ENCODE assay signal across 2 cellular contexts in genomic region chr16:2767140-2767731, GRCh38.
TF ChIP-seq lines count a peak whose summit lies in the region.

No MANE protein-coding gene starts in this region.

TF ChIP-seq in GM12891, 5 proteins besides CTCF, POLR2A, EP300 and RAD21:
- TF ChIP-seq TAF1 (IDR thresholded peaks at IDR 0.05; ENCODE audit: low read depth, low read length) (no peak), POLR2AphosphoS5 (IDR thresholded peaks at IDR 0.05; ENCODE audit: low read depth, low read length) (no peak)
TF ChIP-seq in GM12891: peak in this region for 0.

TF ChIP-seq in K562, 482 proteins besides CTCF, POLR2A, EP300 and RAD21:
- TF ChIP-seq CHD1 (IDR thresholded peaks at IDR 0.05; ENCODE audit: low read length) (no peak), RFX7 (CRISPR knock-in tag; IDR thresholded peaks at IDR 0.05) (no peak), MEF2D (tag; conservative IDR thresholded peaks at IDR 0.05; ENCODE audit: low read depth) (no peak), POLR2G (IDR thresholded peaks at IDR 0.05; ENCODE audit: low read depth, low read length) (peak; percentile 71), SNIP1 (IDR thresholded peaks at IDR 0.05; ENCODE audit: low read depth) (no peak), ILF3 (IDR thresholded peaks at IDR 0.05; ENCODE audit: borderline replicate concordance) (no peak), POLR2AphosphoS2 (IDR thresholded peaks at IDR 0.05; ENCODE audit: low read length) (no peak), TAF7 (tag; IDR thresholded peaks at IDR 0.05) (no peak), BRF1 (IDR thresholded peaks at IDR 0.05; ENCODE audit: borderline replicate concordance, extremely low read depth, insufficient read length) (no peak), SAFB (IDR thresholded peaks at IDR 0.05; ENCODE audit: borderline replicate concordance, low read depth, low read length) (peak; percentile 13; the same call in 1 of the 2 replicates), C11orf30 (IDR thresholded peaks at IDR 0.05; ENCODE audit: low read depth) (no peak), SMARCA5 (IDR thresholded peaks at IDR 0.05) (no peak), ZC3H4 (CRISPR knock-in tag; IDR thresholded peaks at IDR 0.05; ENCODE audit: borderline replicate concordance) (no peak), PYGO2 (tag; IDR thresholded peaks at IDR 0.05) (no peak), USF2 (CRISPR knock-in tag; IDR thresholded peaks at IDR 0.05) (no peak), HMG20A (CRISPR knock-in tag; conservative IDR thresholded peaks at IDR 0.05) (no peak), SRF (CRISPR knock-in tag; IDR thresholded peaks at IDR 0.05) (no peak), STAG1 (CRISPR knock-in tag; IDR thresholded peaks at IDR 0.05; ENCODE audit: borderline replicate concordance) (no peak), RBM22 (IDR thresholded peaks at IDR 0.05; ENCODE audit: low read depth, low read length, poor library complexity, severe bottlenecking) (peak; percentile 91), NFYB (IDR thresholded peaks at IDR 0.05; ENCODE audit: extremely low read depth, insufficient read length) (no peak), RBFOX2 (IDR thresholded peaks at IDR 0.05; ENCODE audit: low read depth, low read length) (peak; percentile 68)
- TF ChIP-seq, protein P1, sequence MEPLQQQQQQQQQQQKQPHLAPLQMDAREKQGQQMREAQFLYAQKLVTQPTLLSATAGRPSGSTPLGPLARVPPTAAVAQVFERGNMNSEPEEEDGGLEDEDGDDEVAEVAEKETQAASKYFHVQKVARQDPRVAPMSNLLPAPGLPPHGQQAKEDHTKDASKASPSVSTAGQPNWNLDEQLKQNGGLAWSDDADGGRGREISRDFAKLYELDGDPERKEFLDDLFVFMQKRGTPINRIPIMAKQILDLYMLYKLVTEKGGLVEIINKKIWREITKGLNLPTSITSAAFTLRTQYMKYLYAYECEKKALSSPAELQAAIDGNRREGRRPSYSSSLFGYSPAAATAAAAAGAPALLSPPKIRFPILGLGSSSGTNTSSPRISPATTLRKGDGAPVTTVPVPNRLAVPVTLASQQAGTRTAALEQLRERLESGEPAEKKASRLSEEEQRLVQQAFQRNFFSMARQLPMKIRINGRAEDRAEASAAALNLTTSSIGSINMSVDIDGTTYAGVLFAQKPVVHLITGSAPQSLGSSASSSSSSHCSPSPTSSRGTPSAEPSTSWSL (CRISPR knock-in tag; IDR thresholded peaks at IDR 0.05; ENCODE audit: borderline replicate concordance): no peak
- TF ChIP-seq, protein P2, sequence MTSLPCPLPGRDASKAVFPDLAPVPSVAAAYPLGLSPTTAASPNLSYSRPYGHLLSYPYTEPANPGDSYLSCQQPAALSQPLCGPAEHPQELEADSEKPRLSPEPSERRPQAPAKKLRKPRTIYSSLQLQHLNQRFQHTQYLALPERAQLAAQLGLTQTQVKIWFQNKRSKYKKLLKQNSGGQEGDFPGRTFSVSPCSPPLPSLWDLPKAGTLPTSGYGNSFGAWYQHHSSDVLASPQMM (CRISPR knock-in tag; IDR thresholded peaks at IDR 0.05): no peak
